ENCODE assay signal across 24 cellular contexts in genomic region chr5:1852324-1852947, GRCh38. TPM values are rescaled to one million over a fixed set of nuclear protein-coding genes. Genes with fewer than 3 reads are reported as not detected.
DNase-seq lines count a peak whose midpoint lies in the region; ATAC-seq, FAIRE-seq and TF ChIP-seq lines count a peak whose summit lies in the region.
"Had no signal": no experiment of that assay in that cellular context is flagged by ENCODE, and none has a peak within 500 bp of the region (broad histone marks: within the 10 kb centered on the region; RNA-seq: fewer than 3 reads in every experiment).

No MANE protein-coding gene starts in this region.

- ATAC-seq in Right ventricle myocardium superior (ENCODE audit: poor library complexity), result peak; percentile 54
- no peak for ATAC-seq in T-helper 17 cell
- ATAC-seq: A549 had no signal

- H3K4me3 ChIP-seq in H7 (ENCODE audit: insufficient read depth, low read depth, low read length) (no peak overlapping the region), H1 (ENCODE audit: extremely low read depth in 1 of 4, insufficient read depth in 2 of 4, low read depth in 3 of 4, low read length in 4 of 4) (no peak overlapping the region), neuronal stem cell (ENCODE audit: low read length in 2 of 2) (no peak overlapping the region), testis (no peak overlapping the region)
- H3K4me3 ChIP-seq: A549 had no signal

- H3K4me3 Mint-ChIP-seq in T-helper 17 cell, result no peak overlapping the region
- H3K4me3 Mint-ChIP-seq: CD4-positive, alpha-beta memory T cell had no signal

- CTCF ChIA-PET in H1 (lab: Charles Lee; ENCODE audit: partially characterized antibody), result interaction anchor here (0.7 to 1.4 kb wide), 4 partner anchors 9 to 184 kb away, joined by 3 to 4 read pairs (median 3); no protein-coding TSS in a partner anchor

- POLR2A ChIA-PET in H1 (lab: Charles Lee; ENCODE audit: partially characterized antibody), result interaction anchor here (1.1 kb wide), 1 partner anchor 25 kb away, joined by 3 read pairs; no protein-coding TSS in a partner anchor

- H2BK15ac ChIP-seq in H1 (ENCODE audit: low read length), result 0 out of 2 replicates have a peak overlapping the region, but pooled peaks have one; percentile 72
- H2BK15ac ChIP-seq in neuronal stem cell (ENCODE audit: low read length), result no peak overlapping the region

- H4K91ac ChIP-seq in H1 (replicated peaks; ENCODE audit: insufficient read length, low read length) (no peak overlapping the region), neuronal stem cell (ENCODE audit: low read depth, low read length, poor library complexity) (no peak overlapping the region)

- no peak overlapping the region for H3K23ac ChIP-seq in H1 (ENCODE audit: insufficient read length)
- peak overlapping the region; percentile 59 for H3K23ac ChIP-seq in neuronal stem cell (ENCODE audit: low read depth, low read length, poor library complexity)

- H3K27ac ChIP-seq in H1 (ENCODE audit: low read depth, low read length), result no peak overlapping the region
- H3K27ac ChIP-seq in neuronal stem cell (replicated peaks; ENCODE audit: low read length), result no peak overlapping the region
- no peak overlapping the region for H3K27ac ChIP-seq in testis
- H3K27ac ChIP-seq: A549 had no signal

- H3K9ac ChIP-seq in H1 (replicated peaks in 1 of 4; ENCODE audit: extremely low read depth in 1 of 4, low read depth in 3 of 4, low read length in 3 of 4), result no peak overlapping the region
- H3K9ac ChIP-seq in neuronal stem cell (ENCODE audit: low read depth, low read length, poor library complexity), result no peak overlapping the region

- TF ChIP-seq CTCF in H1 (IDR thresholded peaks at IDR 0.05; ENCODE audit: control extremely low read depth in 1 of 3, insufficient read depth in 1 of 3, low read depth in 1 of 3, low read length in 3 of 3) (no peak), testis (IDR thresholded peaks at IDR 0.05) (no peak)

- no peak overlapping the region for H3K4ac ChIP-seq in H1 (replicated peaks; ENCODE audit: insufficient read length, low read depth, low read length)
- H3K4ac ChIP-seq in neuronal stem cell (ENCODE audit: low read length), result no peak overlapping the region

- no peak overlapping the region for H2AFZ ChIP-seq in H1 (ENCODE audit: low read length)
- no peak overlapping the region for H2AFZ ChIP-seq in neuronal stem cell (ENCODE audit: low read length)

- H2BK120ac ChIP-seq in H1 (replicated peaks; ENCODE audit: low read depth, low read length), result no peak overlapping the region
- no peak overlapping the region for H2BK120ac ChIP-seq in neuronal stem cell (ENCODE audit: low read depth, low read length)

- peaks cover 2% of the 10 kb centered on the region for H3K4me1 Mint-ChIP-seq in T-helper 17 cell

- peaks cover 0 to 2% of the 10 kb centered on the region in 2 experiments for H4K20me1 ChIP-seq in H1 (replicated peaks in 1 of 2; ENCODE audit: control insufficient read depth in 1 of 2, insufficient read depth in 2 of 2, low read length in 2 of 2)

- WGBS in H1 (ENCODE audit: extremely low coverage in 1 of 2, insufficient coverage in 1 of 2, insufficient read length in 1 of 2, insufficient replicate concordance in 2 of 2, low coverage in 1 of 2, low lambda C conversion rate in 2 of 2, missing lambda C conversion rate in 1 of 2), 2 experiments, result 82% methylated on average over 20 of the region's 23 CpGs; no CpG with 5 or more reads in 1 of the 2 experiments
- whole genome bisulfite sequencing in neuronal stem cell (ENCODE audit: extremely low coverage in 2 of 2, insufficient read length in 2 of 2, insufficient replicate concordance in 1 of 2), 2 donors, result no CpG with 5 or more reads among the region's 23 CpGs
- 63 to 72% methylated on average over 8 to 18 of the region's 23 CpGs for WGBS in testis, 2 donors

- no peak for TF ChIP-seq POLR2A in H1 (IDR thresholded peaks at IDR 0.05; ENCODE audit: control extremely low read depth in 1 of 2, low read depth in 2 of 2, low read length in 2 of 2)
- TF ChIP-seq POLR2A in testis (IDR thresholded peaks at IDR 0.05), result no peak

- no peaks in the 10 kb centered on the region for H3K36me3 ChIP-seq in H7 (replicated peaks; ENCODE audit: control insufficient read depth, insufficient read depth, low read length)
- no peaks in the 10 kb centered on the region for H3K36me3 ChIP-seq in H1 (ENCODE audit: control insufficient read depth in 2 of 4, insufficient read depth in 4 of 4, low read length in 3 of 4)
- H3K36me3 ChIP-seq in neuronal stem cell (replicated peaks in 1 of 2; ENCODE audit: control insufficient read depth in 2 of 2, insufficient read depth in 2 of 2, low read length in 2 of 2), result no peaks in the 10 kb centered on the region
- H3K36me3 ChIP-seq in testis (ENCODE audit: low read depth, missing control alignments), result no peaks in the 10 kb centered on the region

- FAIRE-seq in H1 (lab: Jason Lieb, UNC), result no peak
- FAIRE-seq: A549, GM12891, GM18507, H54 had no signal

- no peak for TF ChIP-seq RAD21 in H1 (IDR thresholded peaks at IDR 0.05 in 1 of 2, conservative IDR thresholded peaks at IDR 0.05 in 1 of 2; ENCODE audit: low read depth in 2 of 2, low read length in 2 of 2)

- no peak overlapping the region for H2BK5ac ChIP-seq in H1 (ENCODE audit: low read depth, low read length)
- H2BK5ac ChIP-seq in neuronal stem cell (ENCODE audit: low read length), result no peak overlapping the region

- no peak overlapping the region for H4K8ac ChIP-seq in H1 (ENCODE audit: extremely low read depth, insufficient read depth, low read length)
- no peak overlapping the region for H4K8ac ChIP-seq in neuronal stem cell (ENCODE audit: low read depth, low read length)

- peak; percentile 32 for DNase-seq in Right ventricle myocardium superior
- DNase-seq in cardiac septum (ENCODE audit: low spot score), result no peak
- peak; percentile 64 for DNase-seq in H7
- no peak for DNase-seq in H1 (ENCODE audit: low read depth in 1 of 2, low spot score in 2 of 2)
- DNase-seq in neuronal stem cell (ENCODE audit: low spot score), result no peak
- no peak for DNase-seq in testis
- no peak for DNase-seq in T-helper 17 cell
- DNase-seq: 8988T; ACHN; C1 segment of cervical spinal cord; Calu3; CD4-positive, alpha-beta memory T cell; COR-L47; DMS53; DMS79 treated with DMSO at 0.1 percent for 48 hours; GF-D8; HCEC 1CT had no signal

- no peak overlapping the region for H3K18ac ChIP-seq in H1 (ENCODE audit: extremely low read depth, low read length)
- H3K18ac ChIP-seq in neuronal stem cell (ENCODE audit: low read length), result peak overlapping the region; percentile 78

- peaks cover 40% of the 10 kb centered on the region for H3K27me3 ChIP-seq in H7 (ENCODE audit: control insufficient read depth, insufficient read depth, low read length)
- H3K27me3 ChIP-seq in H1 (replicated peaks in 1 of 4; ENCODE audit: control insufficient read depth in 3 of 4, extremely low read depth in 1 of 4, insufficient read depth in 3 of 4, low read length in 3 of 4), result peaks cover 10 to 88% (median 63%) of the 10 kb centered on the region in 4 experiments
- peaks cover 8 to 64% (median 8%) of the 10 kb centered on the region in 3 experiments for H3K27me3 ChIP-seq in neuronal stem cell (ENCODE audit: control insufficient read depth in 3 of 3, insufficient read depth in 3 of 3, low read depth in 1 of 3, low read length in 3 of 3)
- no peaks in the 10 kb centered on the region for H3K27me3 ChIP-seq in testis

- no peak overlapping the region for H2BK12ac ChIP-seq in H1 (ENCODE audit: low read depth, low read length)
- H2BK12ac ChIP-seq in neuronal stem cell (ENCODE audit: low read length), result no peak overlapping the region

- no peaks in the 10 kb centered on the region for H3K79me1 ChIP-seq in H1 (ENCODE audit: low read depth, low read length)
- H3K79me1 ChIP-seq in neuronal stem cell (ENCODE audit: low read depth, low read length), result peaks cover 3% of the 10 kb centered on the region

- H3K27me3 Mint-ChIP-seq in T-helper 17 cell, result peaks cover 46% of the 10 kb centered on the region

- peaks cover 6% of the 10 kb centered on the region; the same call in 1 of the 2 replicates for H3K23me2 ChIP-seq in H1 (ENCODE audit: low read depth, low read length)

- H2AK5ac ChIP-seq in H1 (ENCODE audit: low read depth, low read length), result no peak overlapping the region
- peak overlapping the region; percentile 66 for H2AK5ac ChIP-seq in neuronal stem cell (ENCODE audit: low read depth, low read length)

- no peak overlapping the region for H3K27ac Mint-ChIP-seq in T-helper 17 cell
- H3K27ac Mint-ChIP-seq: GM23338 had no signal

- no peak overlapping the region for H4K5ac ChIP-seq in H1 (ENCODE audit: insufficient read length, low read depth, low read length)

- H3K4me1 ChIP-seq in H1 (replicated peaks in 1 of 4; ENCODE audit: control insufficient read depth in 3 of 4, insufficient read depth in 4 of 4, low read length in 3 of 4), result peaks cover 0 to 15% (median 10%) of the 10 kb centered on the region in 4 experiments; a peak in 5 of 7 replicates
- peaks cover 20 to 28% of the 10 kb centered on the region in 2 donors for H3K4me1 ChIP-seq in neuronal stem cell (ENCODE audit: control insufficient read depth in 2 of 2, insufficient read depth in 1 of 2, low read depth in 1 of 2, low read length in 2 of 2)
- H3K4me1 ChIP-seq in testis, result no peaks in the 10 kb centered on the region
- H3K4me1 ChIP-seq: A549 had no signal

- peaks cover 3% of the 10 kb centered on the region for H3K36me3 Mint-ChIP-seq in T-helper 17 cell (ENCODE audit: low read depth)
- H3K36me3 Mint-ChIP-seq: CD4-positive, alpha-beta memory T cell had no signal

- H3K14ac ChIP-seq in H1 (ENCODE audit: insufficient read length) (no peak overlapping the region), neuronal stem cell (ENCODE audit: low read length) (peak overlapping the region; percentile 65)

- H3K79me2 ChIP-seq in H1 (ENCODE audit: control insufficient read depth in 1 of 2, insufficient read depth in 2 of 2, low read length in 2 of 2), result no peaks in the 10 kb centered on the region

- H3K9me3 ChIP-seq in H1 (ENCODE audit: insufficient read depth in 2 of 2, low read depth in 1 of 2, low read length in 1 of 2), result no peaks in the 10 kb centered on the region
- H3K9me3 ChIP-seq in neuronal stem cell (replicated peaks in 1 of 2; ENCODE audit: control insufficient read depth in 2 of 2, insufficient read depth in 1 of 2, low read depth in 1 of 2, low read length in 2 of 2), result no peaks in the 10 kb centered on the region
- H3K9me3 ChIP-seq in testis, result no peaks in the 10 kb centered on the region
- no peaks in the 10 kb centered on the region for H3K9me3 ChIP-seq in T-helper 17 cell (ENCODE audit: control insufficient read depth, low read length, poor library complexity, severe bottlenecking)
- H3K9me3 ChIP-seq: A549 had no signal

- no peak for TF ChIP-seq EP300 in H1 (IDR thresholded peaks at IDR 0.05; ENCODE audit: borderline replicate concordance in 1 of 2, low read depth in 2 of 2, low read length in 2 of 2)

- peak overlapping the region in 1 of 2 experiments; percentile 96; a peak in 1 of 4 replicates for H3K4me2 ChIP-seq in H1 (ENCODE audit: insufficient read depth in 1 of 2, low read depth in 2 of 2, low read length in 2 of 2)
- H3K4me2 ChIP-seq in neuronal stem cell (ENCODE audit: insufficient read depth, low read length, poor library complexity, severe bottlenecking), result no peak overlapping the region
- H3K4me2 ChIP-seq: A549 had no signal

- H2BK20ac ChIP-seq in H1 (ENCODE audit: low read length), result no peak overlapping the region

- no peak overlapping the region for H3K56ac ChIP-seq in H1 (replicated peaks; ENCODE audit: insufficient read length, low read depth, low read length)

- intact Hi-C loops in Right ventricle myocardium superior (cut with DNase I), result no loop called here
- intact Hi-C loops in cardiac septum (cut with DNase I), result no loop called here
- intact Hi-C loops in testis (cut with DNase I; ENCODE audit: low total_unique reads), result no loop called here

RNA-seq across cellular contexts. Expression of gene IRX4, which starts 30.3 kb away (rescaled TPM):
- total RNA-seq in Right ventricle myocardium superior, result 15.8 TPM
- total RNA-seq in cardiac septum, result 12.1 TPM
- total RNA-seq in H7 (2014; rRNA removed; shearing (Covaris generic)), result 15.4 and 17.9 TPM in 2 replicates
- total RNA-seq in H1 (2021; fragmentation: NEBNext Ultra II Directional; extraction: Animal tissue kit (Norgen Biotek cat#: 25700)), result 0.82 and 1.2 TPM in 2 replicates
- 0.45 and 0.97 TPM in 2 replicates for polyA plus RNA-seq in H1 (2011; rRNA removed)
- 0.87 TPM for polyA plus RNA-seq in H1 (2011; cell fraction: cytosol; rRNA removed)
- 1.8 TPM for polyA plus RNA-seq in H1 (2011; cell fraction: nucleus; rRNA removed)
- 0.40 to 1.2 TPM (median 1.1 TPM) in 4 replicates for polyA plus RNA-seq in H1 (2012, experiment 1 of 2)
- polyA plus RNA-seq in H1 (2012, experiment 2 of 2), result 1.1 TPM
- 1.0 TPM for polyA plus RNA-seq in H1 (2013, experiment 1 of 2)
- polyA plus RNA-seq in H1 (2013, experiment 2 of 2), result 0.75 TPM
- polyA minus RNA-seq in H1 (2011; rRNA and poly(A)+ RNA removed), result 0.16 and 0.44 TPM in 2 replicates
- 0.95 TPM for polyA minus RNA-seq in H1 (2011; cell fraction: cytosol; rRNA and poly(A)+ RNA removed)
- 0.50 TPM for polyA minus RNA-seq in H1 (2011; cell fraction: nucleus; rRNA and poly(A)+ RNA removed)
- polyA plus RNA-seq in neuronal stem cell (2013, experiment 1 of 2), result not detected
- polyA plus RNA-seq in neuronal stem cell (2013, experiment 2 of 2), result 0.01 TPM
- 1 to 10 TPM; 2.0 to 2.7 TPM for total RNA-seq in testis
- polyA plus RNA-seq in testis (ENCODE audit: insufficient read depth, low read depth, low replicate concordance), result 0.32 TPM
- total RNA-seq in T-helper 17 cell, result not detected
- total RNA-seq: Calu3; CD4-positive, alpha-beta memory T cell; G401 had no signal
- polyA plus RNA-seq: BJ; CD4-positive, alpha-beta memory T cell had no signal

RNA-seq across cellular contexts. Expression of gene NDUFS6, which starts 51.2 kb away (rescaled TPM):
- total RNA-seq in Right ventricle myocardium superior (126 TPM), cardiac septum (78.6 TPM), testis (10 to 100 TPM; 54.9 to 58.7 TPM), T-helper 17 cell (10 to 100 TPM; 15.2 to 24.7 TPM)
- 35.2 and 51.9 TPM in 2 replicates for total RNA-seq in H7 (2014; rRNA removed; shearing (Covaris generic))
- total RNA-seq in H1 (2021; fragmentation: NEBNext Ultra II Directional; extraction: Animal tissue kit (Norgen Biotek cat#: 25700)), result 72.7 and 77.1 TPM in 2 replicates
- polyA plus RNA-seq in H1 (2011; rRNA removed) (191 and 302 TPM in 2 replicates), testis (ENCODE audit: insufficient read depth, low read depth, low replicate concordance) (59.3 TPM)
- polyA plus RNA-seq in H1 (2011; cell fraction: cytosol; rRNA removed), result 224 TPM
- polyA plus RNA-seq in H1 (2011; cell fraction: nucleus; rRNA removed), result 78.2 TPM
- 190 to 231 TPM (median 207 TPM) in 4 replicates for polyA plus RNA-seq in H1 (2012, experiment 1 of 2)
- polyA plus RNA-seq in H1 (2012, experiment 2 of 2), result 78.3 TPM
- 141 TPM for polyA plus RNA-seq in H1 (2013, experiment 1 of 2)
- polyA plus RNA-seq in H1 (2013, experiment 2 of 2), result 146 TPM
- 9.3 and 11.6 TPM in 2 replicates for polyA minus RNA-seq in H1 (2011; rRNA and poly(A)+ RNA removed)
- polyA minus RNA-seq in H1 (2011; cell fraction: cytosol; rRNA and poly(A)+ RNA removed), result 55.8 TPM
- 31.5 TPM for polyA minus RNA-seq in H1 (2011; cell fraction: nucleus; rRNA and poly(A)+ RNA removed)
- polyA plus RNA-seq in neuronal stem cell (2013, experiment 1 of 2), result 149 TPM
- 147 TPM for polyA plus RNA-seq in neuronal stem cell (2013, experiment 2 of 2)

RNA-seq across cellular contexts. Expression of gene MRPL36, which starts 52.8 kb away (rescaled TPM):
- total RNA-seq in Right ventricle myocardium superior (65.5 TPM), cardiac septum (43.2 TPM), testis (100 to 1,000 TPM in 1 of 2 donors, 10 to 100 TPM in 1; 60.8 to 101 TPM), T-helper 17 cell (10 to 100 TPM; 12.3 to 17.7 TPM)
- 49.4 and 83.8 TPM in 2 replicates for total RNA-seq in H7 (2014; rRNA removed; shearing (Covaris generic))
- total RNA-seq in H1 (2021; fragmentation: NEBNext Ultra II Directional; extraction: Animal tissue kit (Norgen Biotek cat#: 25700)), result 56.3 and 66.3 TPM in 2 replicates
- polyA plus RNA-seq in H1 (2011; rRNA removed) (81.5 and 85.5 TPM in 2 replicates), testis (ENCODE audit: insufficient read depth, low read depth, low replicate concordance) (164 TPM)
- polyA plus RNA-seq in H1 (2011; cell fraction: cytosol; rRNA removed), result 67.1 TPM
- polyA plus RNA-seq in H1 (2011; cell fraction: nucleus; rRNA removed), result 71.6 TPM
- polyA plus RNA-seq in H1 (2012, experiment 1 of 2), result 75.9 to 89.0 TPM (median 80.9 TPM) in 4 replicates
- polyA plus RNA-seq in H1 (2012, experiment 2 of 2), result 102 TPM
- polyA plus RNA-seq in H1 (2013, experiment 1 of 2), result 87.9 TPM
- 91.7 TPM for polyA plus RNA-seq in H1 (2013, experiment 2 of 2)
- 31.6 and 38.0 TPM in 2 replicates for polyA minus RNA-seq in H1 (2011; rRNA and poly(A)+ RNA removed)
- polyA minus RNA-seq in H1 (2011; cell fraction: cytosol; rRNA and poly(A)+ RNA removed), result 32.5 TPM
- 22.6 TPM for polyA minus RNA-seq in H1 (2011; cell fraction: nucleus; rRNA and poly(A)+ RNA removed)
- polyA plus RNA-seq in neuronal stem cell (2013, experiment 1 of 2), result 54.5 TPM
- 56.1 TPM for polyA plus RNA-seq in neuronal stem cell (2013, experiment 2 of 2)

Comparison
In these comparisons a context has a peak if more than half of its experiments do, and no peak if none do; other contexts are left out.
1. DNase-seq: peak in Right ventricle myocardium superior (single experiment) and H7 (single experiment); none in cardiac septum (single experiment), H1 (0 of 2), neuronal stem cell (single experiment), testis (single experiment) and T-helper 17 cell (0 of 3).